ENCODE assay signal across 21 cellular contexts in genomic region chr3:31997500-31997899, GRCh38. TPM values are rescaled to one million over a fixed set of nuclear protein-coding genes. Genes with fewer than 3 reads are reported as not detected.
DNase-seq lines count a peak whose midpoint lies in the region; ATAC-seq and TF ChIP-seq lines count a peak whose summit lies in the region.
"Had no signal": no experiment of that assay in that cellular context is flagged by ENCODE, and none has a peak within 500 bp of the region (broad histone marks: within the 10 kb centered on the region; RNA-seq: fewer than 3 reads in every experiment).

No MANE protein-coding gene starts in this region.

- TF ChIP-seq CTCF in activated B cell treated with CpG ODN at 0.5 μM for 24 hours (IDR thresholded peaks at IDR 0.05), result no peak
- TF ChIP-seq CTCF in prostate gland (IDR thresholded peaks at IDR 0.05), result no peak

- peaks cover 8% of the 10 kb centered on the region for H3K9me3 Mint-ChIP-seq in activated B cell treated with CpG ODN at 0.5 μM for 24 hours

- H3K9me3 ChIP-seq in right cardiac atrium (ENCODE audit: control insufficient read depth, low read length) (no peaks in the 10 kb centered on the region), prostate gland (no peaks in the 10 kb centered on the region)
- H3K9me3 ChIP-seq: BE2C, HAP-1 had no signal

- H3K4me3 ChIP-seq in right cardiac atrium (ENCODE audit: low read length) (no peak overlapping the region), prostate gland (no peak overlapping the region)
- H3K4me3 ChIP-seq: BLaER1 treated with 17β-estradiol and CSF1 and Interleukin-3, amounts not matched to agents 10 nM and 100 nM; GM12878; HAP-1 had no signal

- H3K36me3 ChIP-seq in prostate gland, result no peaks in the 10 kb centered on the region
- H3K36me3 ChIP-seq: BE2C; BLaER1 treated with 17β-estradiol and CSF1 and Interleukin-3, amounts not matched to agents 10 nM and 100 nM; HAP-1 had no signal

- no peak for DNase-seq in Right ventricle myocardium inferior (ENCODE audit: missing footprints)
- no peak for DNase-seq in right cardiac atrium
- DNase-seq in activated B cell treated with CpG ODN at 0.5 μM for 24 hours, result no peak
- DNase-seq in left kidney (ENCODE audit: low read depth, low spot score), result peak; percentile 13
- DNase-seq in NCI-H146 treated with DMSO at 0.1 percent for 48 hours (lab: John Stamatoyannopoulos, UW; ENCODE audit: unreplicated experiment), result no peak
- DNase-seq in prostate gland (ENCODE audit: low spot score), result no peak
- DNase-seq in activated CD4-positive, CD25-positive, alpha-beta regulatory T cell (lab: John Stamatoyannopoulos, UW), result no peak
- DNase-seq: BE2C; CD4-positive, alpha-beta T cell; CD8-positive, alpha-beta memory T cell; DMS 273 treated with DMSO at 0.1 percent for 48 hours; DMS79; EL; GDM1; GOT3; HFFc6 had no signal

- H3K4me1 Mint-ChIP-seq in activated B cell treated with CpG ODN at 0.5 μM for 24 hours, result peaks cover 57% of the 10 kb centered on the region
- H3K4me1 Mint-ChIP-seq: CD14-positive monocyte; CD8-positive, alpha-beta memory T cell had no signal

- ATAC-seq in Right ventricle myocardium inferior, result peak; percentile 23
- no peak for ATAC-seq in right cardiac atrium
- no peak for ATAC-seq in activated B cell treated with CpG ODN at 0.5 μM for 24 hours (ENCODE audit: low read depth)
- ATAC-seq: GM12878 had no signal

- H3K4me1 ChIP-seq in right cardiac atrium (ENCODE audit: control insufficient read depth, insufficient read depth, low read length) (no peaks in the 10 kb centered on the region), prostate gland (replicated peaks) (no peaks in the 10 kb centered on the region)
- H3K4me1 ChIP-seq: BE2C, HAP-1 had no signal

- peak overlapping the region; percentile 94 for H3K27ac Mint-ChIP-seq in activated B cell treated with CpG ODN at 0.5 μM for 24 hours
- H3K27ac Mint-ChIP-seq: CD14-positive monocyte; CD4-positive, alpha-beta T cell; CD8-positive, alpha-beta memory T cell; HFFc6 had no signal

- POLR2A ChIA-PET in activated B cell treated with CpG ODN at 0.5 μM for 24 hours (lab: Charles Lee), result interaction anchor here (0.6 to 4.2 kb wide), 3 partner anchors 9 to 1384 kb away, joined by 3 to 65 read pairs (median 4); partner anchors contain the start of genes OSBPL10 and ZNF860

- H3K27me3 ChIP-seq in right cardiac atrium (ENCODE audit: control insufficient read depth, insufficient read depth) (no peaks in the 10 kb centered on the region), prostate gland (replicated peaks; ENCODE audit: insufficient read depth) (no peaks in the 10 kb centered on the region)
- H3K27me3 ChIP-seq: BE2C; BLaER1 treated with 17β-estradiol and CSF1 and Interleukin-3, amounts not matched to agents 10 nM and 100 nM had no signal

- H3K27ac ChIP-seq in right cardiac atrium (ENCODE audit: low read length), result no peak overlapping the region
- no peak overlapping the region for H3K27ac ChIP-seq in prostate gland
- H3K27ac ChIP-seq: 22Rv1; BLaER1 treated with 17β-estradiol and CSF1 and Interleukin-3, amounts not matched to agents 10 nM and 100 nM had no signal

- intact Hi-C loops in Right ventricle myocardium inferior (cut with DNase I), result no loop called here
- intact Hi-C loops in right cardiac atrium (cut with DNase I), result no loop called here
- intact Hi-C loops in activated B cell treated with CpG ODN at 0.5 μM for 24 hours (cut with micrococcal nuclease), result no loop called here
- intact Hi-C loops in prostate gland (cut with DNase I), result no loop called here

- no peak overlapping the region for H3K4me3 Mint-ChIP-seq in activated B cell treated with CpG ODN at 0.5 μM for 24 hours
- H3K4me3 Mint-ChIP-seq: CD14-positive monocyte; CD4-positive, alpha-beta T cell; CD8-positive, alpha-beta memory T cell; HFFc6 had no signal

- H3K27me3 Mint-ChIP-seq in activated B cell treated with CpG ODN at 0.5 μM for 24 hours, result no peaks in the 10 kb centered on the region

- CTCF ChIA-PET in activated B cell treated with CpG ODN at 0.5 μM for 24 hours (lab: Charles Lee), result interaction anchor here (1.1 kb wide), 1 partner anchor 14 kb away, joined by 3 read pairs; no protein-coding TSS in a partner anchor

- WGBS in right cardiac atrium, result 58% methylated on average over 6 of the region's 6 CpGs
- WGBS in prostate gland, result 82% methylated on average over 6 of the region's 6 CpGs

- peaks cover 32% of the 10 kb centered on the region for H3K36me3 Mint-ChIP-seq in activated B cell treated with CpG ODN at 0.5 μM for 24 hours (ENCODE audit: low read depth)
- H3K36me3 Mint-ChIP-seq: CD14-positive monocyte; CD8-positive, alpha-beta memory T cell had no signal

- no peak for TF ChIP-seq POLR2A in prostate gland (IDR thresholded peaks at IDR 0.05)

RNA-seq across cellular contexts. Expression of gene ZNF860, which starts 15.9 kb away (rescaled TPM):
- 0.27 TPM for total RNA-seq in Right ventricle myocardium inferior
- total RNA-seq in right cardiac atrium, result under 1 TPM; 0.12 to 0.34 (median 0.21) TPM
- polyA plus RNA-seq in right cardiac atrium, result 0.23 TPM
- 16.6 and 19.1 TPM in 2 replicates for total RNA-seq in activated B cell treated with CpG ODN at 0.5 μM for 24 hours
- total RNA-seq in prostate gland, result 1 to 10 TPM; 3.7 to 4.4 TPM
- total RNA-seq: CD4-positive, alpha-beta T cell; GM12878 had no signal
- polyA plus RNA-seq: CD14-positive monocyte; CD8-positive, alpha-beta memory T cell; GM12878 had no signal

RNA-seq across cellular contexts. Expression of gene OSBPL10, which starts 16.4 kb away (rescaled TPM):
- 6.6 TPM for total RNA-seq in Right ventricle myocardium inferior
- 1 to 10 TPM; 4.6 to 5.9 (median 5.0) TPM for total RNA-seq in right cardiac atrium
- polyA plus RNA-seq in right cardiac atrium, result 2.2 TPM
- total RNA-seq in activated B cell treated with CpG ODN at 0.5 μM for 24 hours, result 125 and 137 TPM in 2 replicates
- 100 to 1,000 TPM in 1 of 2 donors, 10 to 100 TPM in 1; 82.8 to 127 TPM for total RNA-seq in prostate gland
- total RNA-seq: CD4-positive, alpha-beta T cell had no signal
- polyA plus RNA-seq: CD14-positive monocyte had no signal

Comparison
In these comparisons a context has a peak if more than half of its experiments do, and no peak if none do; other contexts are left out.
1. RNA of gene OSBPL10, which starts 16.4 kb away (total RNA-seq): 125 to 137 TPM in activated B cell treated with CpG ODN at 0.5 μM for 24 hours and 82.8 to 127 TPM in prostate gland; 6.6 TPM in Right ventricle myocardium inferior (single experiment) and 4.6 to 5.9 TPM in right cardiac atrium; every median in the first group is over 10 times any median in the second.